ENCODE assay signal across 8 cellular contexts in genomic region chr3:57077630-57078365, GRCh38. TPM values are rescaled to one million over a fixed set of nuclear protein-coding genes. Genes with fewer than 3 reads are reported as not detected.
DNase-seq lines count a peak whose midpoint lies in the region; ATAC-seq and TF ChIP-seq lines count a peak whose summit lies in the region.

No MANE protein-coding gene starts in this region.

- H3K27me3 ChIP-seq in HUES64 (ENCODE audit: insufficient read depth, low read length) (peaks cover 38% of the 10 kb centered on the region), colonic mucosa (no peaks in the 10 kb centered on the region)

- intact Hi-C loops in colonic mucosa (cut with DNase I), result loop anchor here (5.0 kb wide), 1 partner anchor 80 kb away; no protein-coding TSS in a partner anchor

- H3K9me3 ChIP-seq in HUES64 (ENCODE audit: insufficient read depth, low read depth, low read length), result no peaks in the 10 kb centered on the region
- H3K9me3 ChIP-seq in colonic mucosa, result no peaks in the 10 kb centered on the region

- WGBS in HUES64, result 54% methylated on average over 11 of the region's 11 CpGs

- peak in 1 of 2 donors; percentile 4 for ATAC-seq in naive thymus-derived CD8-positive, alpha-beta T cell
- ATAC-seq in HG03175 (IDR thresholded peaks at IDR 0.05; ENCODE audit: unreplicated experiment), result no peak

- peaks cover 36 to 68% (median 57%) of the 10 kb centered on the region in 5 donors for H3K27me3 Mint-ChIP-seq in naive thymus-derived CD8-positive, alpha-beta T cell

- peak overlapping the region; percentile 63 for H3K4me3 ChIP-seq in AG04449 (ENCODE audit: low read depth, low read length)
- peak overlapping the region; percentile 82 for H3K4me3 ChIP-seq in HUES64 (ENCODE audit: low read length)
- H3K4me3 ChIP-seq in colonic mucosa, result peak overlapping the region; percentile 55

- in situ Hi-C loops in GM13976 (cut with MboI; ENCODE audit: low sequenced_read_pairs, unreplicated experiment), result no loop called here

- no peaks in the 10 kb centered on the region for H3K9me3 Mint-ChIP-seq in naive thymus-derived CD8-positive, alpha-beta T cell

- H3K27ac ChIP-seq in HUES64 (ENCODE audit: low read depth, low read length), result no peak overlapping the region
- H3K27ac ChIP-seq in colonic mucosa, result peak overlapping the region; percentile 45

- no peak overlapping the region for H3K27ac Mint-ChIP-seq in naive thymus-derived CD8-positive, alpha-beta T cell

- peaks cover 7% of the 10 kb centered on the region; the same call in 1 of the 2 replicates for H3K4me1 ChIP-seq in HUES64 (ENCODE audit: insufficient read depth, low read length)
- no peaks in the 10 kb centered on the region for H3K4me1 ChIP-seq in colonic mucosa

- POLR2A ChIA-PET in AG04449 (lab: Yijun Ruan, JAX), result no interaction called here
- POLR2A ChIA-PET in naive thymus-derived CD8-positive, alpha-beta T cell (lab: Charles Lee), result no interaction called here

- peaks cover 0 to 9% (median 9%) of the 10 kb centered on the region in 4 donors for H3K4me1 Mint-ChIP-seq in naive thymus-derived CD8-positive, alpha-beta T cell

- TF ChIP-seq CTCF in AG04449 (IDR thresholded peaks at IDR 0.05; ENCODE audit: insufficient read depth, low read length, missing control alignments), result no peak
- no peak for TF ChIP-seq CTCF in colonic mucosa (IDR thresholded peaks at IDR 0.05)
- TF ChIP-seq CTCF in GM13976 (IDR thresholded peaks at IDR 0.05; ENCODE audit: borderline replicate concordance, control extremely low read depth, extremely low read depth, insufficient read depth, missing control alignments), result no peak

- H3K36me3 ChIP-seq in HUES64 (ENCODE audit: insufficient read depth, low read length), result no peaks in the 10 kb centered on the region
- no peaks in the 10 kb centered on the region for H3K36me3 ChIP-seq in colonic mucosa

- CTCF ChIA-PET in AG04449 (lab: Yijun Ruan, JAX), result interaction anchor here (0.7 to 1.8 kb wide), 4 partner anchors 10 to 82 kb away, joined by 3 to 8 read pairs (median 4); no protein-coding TSS in a partner anchor

- no peak for DNase-seq in AG04449 (ENCODE audit: low read depth, low spot score)
- no peak for DNase-seq in colonic mucosa
- no peak for DNase-seq in naive thymus-derived CD8-positive, alpha-beta T cell
- DNase-seq in GM13976 (ENCODE audit: low spot score), result no peak
- no peak for DNase-seq in AG20443 (ENCODE audit: low spot score)
- DNase-seq in NCI-H1105 (lab: John Stamatoyannopoulos, UW), result no peak

- H3K9ac ChIP-seq in HUES64 (ENCODE audit: low read depth, low read length), result peak overlapping the region; percentile 63; the same call in 1 of the 2 replicates
- peak overlapping the region; percentile 82 to 83 for H3K9ac ChIP-seq in colonic mucosa (ENCODE audit: low read depth in 2 of 2, low read length in 2 of 2)

- no peaks in the 10 kb centered on the region for H3K36me3 Mint-ChIP-seq in naive thymus-derived CD8-positive, alpha-beta T cell

- H3K4me3 Mint-ChIP-seq in naive thymus-derived CD8-positive, alpha-beta T cell, result peak overlapping the region; percentile 62 to 82 (median 76)

RNA-seq across cellular contexts. Expression of gene SPATA12, which starts 17.3 kb away (rescaled TPM):
- 0.30 TPM for polyA plus RNA-seq in HUES64 (2013, experiment 1 of 2)
- polyA plus RNA-seq in HUES64 (2013, experiment 2 of 2), result 0.32 TPM
- total RNA-seq in colonic mucosa, result under 1 TPM in 1 of 2 donors, not detected in 1; 0.27 TPM
- total RNA-seq in naive thymus-derived CD8-positive, alpha-beta T cell, result not detected
- polyA plus RNA-seq in naive thymus-derived CD8-positive, alpha-beta T cell, result not detected
